21 cellular contexts compared by ENCODE assay signal in the genomic region with DNA sequence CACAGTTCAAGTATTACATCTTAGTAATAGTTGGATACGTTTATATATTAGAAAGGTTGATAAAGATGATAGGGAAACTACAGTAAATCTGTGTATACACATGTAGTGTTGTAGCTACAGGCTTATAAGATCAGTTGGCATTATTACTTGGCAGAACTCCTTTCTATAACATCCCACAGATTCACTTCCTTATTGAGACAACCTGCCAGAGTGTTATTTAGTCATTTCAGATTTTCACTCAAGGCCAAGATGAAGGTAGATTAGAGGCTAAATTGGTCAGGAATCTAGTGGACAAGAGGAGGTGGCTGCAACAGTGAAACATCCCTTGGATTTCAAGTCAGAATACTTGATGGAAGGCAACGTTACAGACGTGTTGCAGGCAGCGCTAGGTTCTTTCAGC.
A peak's percentile ranks its signal among the peaks of the same experiment; 100 is the strongest.
DNase-seq lines count a peak whose midpoint lies in the region; ATAC-seq, FAIRE-seq and TF ChIP-seq lines count a peak whose summit lies in the region.
"Had no signal": no experiment of that assay in that cellular context is flagged by ENCODE, and none has a peak within 500 bp of the region (broad histone marks: within the 10 kb centered on the region; RNA-seq: fewer than 3 reads in every experiment).

No MANE protein-coding gene starts in this region.

- H4K5ac ChIP-seq in IMR-90 (ENCODE audit: low read depth, low read length) = no peak overlapping the region

- H3K9ac ChIP-seq in IMR-90 (ENCODE audit: low read depth, low read length) = no peak overlapping the region
- no peak overlapping the region for H3K9ac ChIP-seq in PC-3 (ENCODE audit: low read length)
- H3K9ac ChIP-seq: BLaER1 treated with 17β-estradiol and CSF1 and Interleukin-3, amounts not matched to agents 10 nM and 100 nM had no signal

- H3K27ac ChIP-seq in IMR-90 (ENCODE audit: insufficient read depth, low read length) (no peak overlapping the region), PC-3 (ENCODE audit: low read length) (peak overlapping the region; percentile 65)
- H3K27ac ChIP-seq: BLaER1 treated with 17β-estradiol and CSF1 and Interleukin-3, amounts not matched to agents 10 nM and 100 nM had no signal

- no peak overlapping the region for H3K4me3 Mint-ChIP-seq in activated T-helper 1 cell treated with anti-CD3 and anti-CD28 coated beads, Interleukin-12 subunit alpha, Interleukin-12 subunit beta, Interleukin-2, Interleukin-4 antibody, amounts not matched to agents 30 ng/mL and 10 ng/mL and 1 ng/mL, durations not matched to agents 14 hours and 24 hours and 36 hours
- H3K4me3 Mint-ChIP-seq: CD8-positive, alpha-beta memory T cell; GM23338 had no signal

- no peak overlapping the region for H2BK120ac ChIP-seq in IMR-90 (ENCODE audit: low read depth, low read length)

- BruUV-seq in IMR-90 (replicated peaks; lab: Mats Ljungman, UMichigan) (no TSS peak), PC-3 (replicated peaks; lab: Mats Ljungman, UMichigan) (no TSS peak)

- no peak for DNase-seq in GM12891 (ENCODE audit: insufficient read length, low spot score)
- DNase-seq in IMR-90 = no peak
- no peak for DNase-seq in PC-3
- DNase-seq in mucosa of descending colon = no peak
- DNase-seq in NCI-H69 (lab: John Stamatoyannopoulos, UW) = no peak
- DNase-seq in activated T-helper 1 cell treated with anti-CD3 and anti-CD28 coated beads, Interleukin-12 subunit alpha, Interleukin-12 subunit beta, Interleukin-2, Interleukin-4 antibody, amounts not matched to agents 30 ng/mL and 10 ng/mL and 1 ng/mL, durations not matched to agents 14 hours and 24 hours and 36 hours (ENCODE audit: low spot score) = no peak
- DNase-seq in NCI-H2196 (lab: John Stamatoyannopoulos, UW; ENCODE audit: unreplicated experiment) = no peak
- DNase-seq: CD8-positive, alpha-beta memory T cell; DMS53; EL; KBM-7; NCI-H1092 treated with DMSO at 0.1 percent for 48 hours; NCI-H2171 treated with DMSO at 0.1 percent for 48 hours; NCI-H510A; NCI-H82; SW 1271 had no signal

- 0 out of 4 replicates have a peak, but pooled peaks cover 0 to 8% of the 10 kb centered on the region in 2 experiments for H3K79me1 ChIP-seq in IMR-90 (ENCODE audit: low read depth in 1 of 2, low read length in 2 of 2)

- H3K79me2 ChIP-seq in PC-3 (ENCODE audit: low read length) = no peaks in the 10 kb centered on the region

- TF ChIP-seq CTCF in IMR-90 (conservative IDR thresholded peaks at IDR 0.05; ENCODE audit: low read depth, low read length) (no peak), PC-3 (conservative IDR thresholded peaks at IDR 0.05; ENCODE audit: low read depth, low read length) (no peak), mucosa of descending colon (IDR thresholded peaks at IDR 0.05) (no peak)

- POLR2A ChIA-PET in IMR-90 (lab: Charles Lee; ENCODE audit: unreplicated experiment) = no interaction called here
- POLR2A ChIA-PET in PC-3 (lab: Charles Lee; ENCODE audit: unreplicated experiment) = no interaction called here

- ATAC-seq in IMR-90 (ENCODE audit: low read depth) = no peak; the same call in 1 of the 2 replicates
- ATAC-seq in PC-3 = peak; percentile 51
- peak; percentile 83 for ATAC-seq in mucosa of descending colon
- ATAC-seq: GM23338, HCT116, Right ventricle myocardium inferior had no signal

- no peak for TF ChIP-seq RAD21 in IMR-90 (IDR thresholded peaks at IDR 0.05; ENCODE audit: low read length)

- H3K56ac ChIP-seq in IMR-90 (ENCODE audit: extremely low read depth, insufficient read depth, low read length) = no peak overlapping the region

- H3K4me1 ChIP-seq in IMR-90 (ENCODE audit: control insufficient read depth, insufficient read depth, low read length) (peaks cover 9% of the 10 kb centered on the region), PC-3 (ENCODE audit: insufficient read depth, low read length) (peaks cover 22% of the 10 kb centered on the region), mucosa of descending colon (ENCODE audit: low read depth) (peaks cover 27% of the 10 kb centered on the region)

- no peak for TF ChIP-seq POLR2A in GM12891 (IDR thresholded peaks at IDR 0.05; ENCODE audit: low read depth, low read length)
- no peak for TF ChIP-seq POLR2A in IMR-90 (IDR thresholded peaks at IDR 0.05; ENCODE audit: low read depth, low read length)

- H4K91ac ChIP-seq in IMR-90 (ENCODE audit: insufficient read depth, low read depth, low read length) = no peak overlapping the region

- H3K27me3 Mint-ChIP-seq in activated T-helper 1 cell treated with anti-CD3 and anti-CD28 coated beads, Interleukin-12 subunit alpha, Interleukin-12 subunit beta, Interleukin-2, Interleukin-4 antibody, amounts not matched to agents 30 ng/mL and 10 ng/mL and 1 ng/mL, durations not matched to agents 14 hours and 24 hours and 36 hours (ENCODE audit: insufficient read depth) = peaks cover 18% of the 10 kb centered on the region

- no peak for FAIRE-seq in GM12891 (lab: Jason Lieb, UNC)
- FAIRE-seq: RCC 7860 had no signal

- in situ Hi-C loops in IMR-90 (cut with MboI; ENCODE audit: low sequenced_read_pairs) = no loop called here

- no peaks in the 10 kb centered on the region for H3K9me2 ChIP-seq in PC-3 (replicated peaks; ENCODE audit: low read length)

- H3K27me3 ChIP-seq in IMR-90 (ENCODE audit: control insufficient read depth, insufficient read depth, low read length) (no peaks in the 10 kb centered on the region), PC-3 (ENCODE audit: low read length) (no peaks in the 10 kb centered on the region)
- H3K27me3 ChIP-seq: BLaER1 treated with 17β-estradiol and CSF1 and Interleukin-3, amounts not matched to agents 10 nM and 100 nM had no signal

- no peak overlapping the region for H2AK9ac ChIP-seq in IMR-90 (replicated peaks; ENCODE audit: low read depth, low read length, poor library complexity)

- H2AFZ ChIP-seq in IMR-90 (replicated peaks; ENCODE audit: low read length, poor library complexity) (no peak overlapping the region), PC-3 (ENCODE audit: low read length) (no peak overlapping the region)
- H2AFZ ChIP-seq: GM23338 had no signal

- no peaks in the 10 kb centered on the region for H3K36me3 Mint-ChIP-seq in activated T-helper 1 cell treated with anti-CD3 and anti-CD28 coated beads, Interleukin-12 subunit alpha, Interleukin-12 subunit beta, Interleukin-2, Interleukin-4 antibody, amounts not matched to agents 30 ng/mL and 10 ng/mL and 1 ng/mL, durations not matched to agents 14 hours and 24 hours and 36 hours (ENCODE audit: low read depth)
- H3K36me3 Mint-ChIP-seq: CD8-positive, alpha-beta memory T cell had no signal

- H3K14ac ChIP-seq in IMR-90 (replicated peaks; ENCODE audit: low read depth, low read length) = peak overlapping the region; percentile 39; the same call in 1 of the 2 replicates

- WGBS in IMR-90 (ENCODE audit: extremely low coverage in 2 of 2, insufficient read length in 1 of 2), 2 experiments = 100% methylated on average over 1 of the region's 4 CpGs; no CpG with 5 or more reads in 1 of the 2 experiments

- H4K20me1 ChIP-seq in IMR-90 (ENCODE audit: insufficient read depth, low read length) (no peaks in the 10 kb centered on the region), PC-3 (ENCODE audit: low read length) (no peaks in the 10 kb centered on the region)
- H4K20me1 ChIP-seq: BLaER1 treated with 17β-estradiol and CSF1 and Interleukin-3, amounts not matched to agents 10 nM and 100 nM had no signal

- H3K4me3 ChIP-seq in IMR-90 (ENCODE audit: insufficient read depth, low read depth, low read length) (no peak overlapping the region), PC-3 (ENCODE audit: low read length) (no peak overlapping the region), mucosa of descending colon (no peak overlapping the region)
- H3K4me3 ChIP-seq: BLaER1 treated with 17β-estradiol and CSF1 and Interleukin-3, amounts not matched to agents 10 nM and 100 nM; GM23338 had no signal

- no peak overlapping the region for H3K27ac Mint-ChIP-seq in activated T-helper 1 cell treated with anti-CD3 and anti-CD28 coated beads, Interleukin-12 subunit alpha, Interleukin-12 subunit beta, Interleukin-2, Interleukin-4 antibody, amounts not matched to agents 30 ng/mL and 10 ng/mL and 1 ng/mL, durations not matched to agents 14 hours and 24 hours and 36 hours
- H3K27ac Mint-ChIP-seq: GM23338 had no signal

- H3K9me3 Mint-ChIP-seq in activated T-helper 1 cell treated with anti-CD3 and anti-CD28 coated beads, Interleukin-12 subunit alpha, Interleukin-12 subunit beta, Interleukin-2, Interleukin-4 antibody, amounts not matched to agents 30 ng/mL and 10 ng/mL and 1 ng/mL, durations not matched to agents 14 hours and 24 hours and 36 hours = no peaks in the 10 kb centered on the region
- H3K9me3 Mint-ChIP-seq: CD8-positive, alpha-beta memory T cell; GM23338 had no signal

- H2BK5ac ChIP-seq in IMR-90 (ENCODE audit: low read depth, low read length, poor library complexity, severe bottlenecking) = no peak overlapping the region

- H3K23ac ChIP-seq in IMR-90 (ENCODE audit: low read depth, low read length) = 0 out of 2 replicates have a peak overlapping the region, but pooled peaks have one; percentile 18

- H3K9me3 ChIP-seq in IMR-90 (ENCODE audit: control insufficient read depth, insufficient read depth, low read length) = no peaks in the 10 kb centered on the region
- no peaks in the 10 kb centered on the region for H3K9me3 ChIP-seq in PC-3 (ENCODE audit: low read length)
- H3K9me3 ChIP-seq in mucosa of descending colon = no peaks in the 10 kb centered on the region
- H3K9me3 ChIP-seq: BLaER1 treated with 17β-estradiol and CSF1 and Interleukin-3, amounts not matched to agents 10 nM and 100 nM had no signal

- peaks cover 7% of the 10 kb centered on the region for H3K9me1 ChIP-seq in IMR-90 (ENCODE audit: insufficient read depth, low read length)

- no peak overlapping the region for H2BK20ac ChIP-seq in IMR-90 (ENCODE audit: low read depth, low read length)

- H3K36me3 ChIP-seq in IMR-90 (ENCODE audit: control insufficient read depth, insufficient read depth, low read length) = peaks cover 4% of the 10 kb centered on the region; the same call in 1 of the 2 replicates
- no peaks in the 10 kb centered on the region for H3K36me3 ChIP-seq in PC-3 (ENCODE audit: low read depth, low read length)
- no peaks in the 10 kb centered on the region for H3K36me3 ChIP-seq in mucosa of descending colon (ENCODE audit: low read depth)
- H3K36me3 ChIP-seq: BLaER1 treated with 17β-estradiol and CSF1 and Interleukin-3, amounts not matched to agents 10 nM and 100 nM had no signal

- H3F3A ChIP-seq in PC-3 (ENCODE audit: low read length, unreplicated experiment) = no peaks in the 10 kb centered on the region

- no peak overlapping the region for H2AK5ac ChIP-seq in IMR-90 (ENCODE audit: low read depth, low read length)

- CTCF ChIA-PET in IMR-90 (lab: Yijun Ruan, JAX) (no interaction called here), PC-3 (lab: Charles Lee) (no interaction called here)

- 0 out of 2 replicates have a peak overlapping the region, but pooled peaks have one; percentile 17 for H3K4ac ChIP-seq in IMR-90 (ENCODE audit: low read depth, low read length)

- H3K4me1 Mint-ChIP-seq in activated T-helper 1 cell treated with anti-CD3 and anti-CD28 coated beads, Interleukin-12 subunit alpha, Interleukin-12 subunit beta, Interleukin-2, Interleukin-4 antibody, amounts not matched to agents 30 ng/mL and 10 ng/mL and 1 ng/mL, durations not matched to agents 14 hours and 24 hours and 36 hours (ENCODE audit: low read depth) = no peaks in the 10 kb centered on the region
- H3K4me1 Mint-ChIP-seq: GM23338 had no signal

- H3K4me2 ChIP-seq in IMR-90 (ENCODE audit: low read depth, low read length) (no peak overlapping the region), PC-3 (ENCODE audit: low read length) (peak overlapping the region; percentile 69)
- H3K4me2 ChIP-seq: BLaER1 treated with 17β-estradiol and CSF1 and Interleukin-3, amounts not matched to agents 10 nM and 100 nM; GM23338 had no signal

- intact Hi-C loops in IMR-90 (cut with micrococcal nuclease) = loop anchor here (5.0 kb wide), 1 partner anchor 65 kb away; the partner anchor contains the start of gene PAPSS2
- intact Hi-C loops in PC-3 (cut with micrococcal nuclease) = loop anchor here (5.0 kb wide), 1 partner anchor 60 kb away; no protein-coding TSS in a partner anchor
- intact Hi-C loops in mucosa of descending colon (cut with DNase I, micrococcal nuclease) = no loop called here
- intact Hi-C loops in activated T-helper 1 cell treated with anti-CD3 and anti-CD28 coated beads, Interleukin-12 subunit alpha, Interleukin-12 subunit beta, Interleukin-2, Interleukin-4 antibody, amounts not matched to agents 30 ng/mL and 10 ng/mL and 1 ng/mL, durations not matched to agents 14 hours and 24 hours and 36 hours (cut with micrococcal nuclease) = no loop called here

- dilution Hi-C loops in IMR-90 (cut with HindIII; ENCODE audit: low sequenced_read_pairs, unreplicated experiment) = no loop called here

- H3K18ac ChIP-seq in IMR-90 (ENCODE audit: low read depth, low read length) = no peak overlapping the region

- no peak overlapping the region for H4K8ac ChIP-seq in IMR-90 (ENCODE audit: low read depth in 2 of 2, low read length in 2 of 2)

- H2BK15ac ChIP-seq in IMR-90 (ENCODE audit: low read depth, low read length) = no peak overlapping the region

Comparison
In these comparisons a context has a peak if more than half of its experiments do, and no peak if none do; other contexts are left out.
1. intact Hi-C loops: an anchor here in IMR-90 (5.0 kb wide) and PC-3 (5.0 kb wide); none called in mucosa of descending colon and activated T-helper 1 cell treated with anti-CD3 and anti-CD28 coated beads, Interleukin-12 subunit alpha, Interleukin-12 subunit beta, Interleukin-2, Interleukin-4 antibody, amounts not matched to agents 30 ng/mL and 10 ng/mL and 1 ng/mL, durations not matched to agents 14 hours and 24 hours and 36 hours.